In genomic region chr6:122374307-122374706, GRCh38 we compare ENCODE assay signal across 19 cellular contexts.
"Had no signal": no experiment of that assay in that cellular context is flagged by ENCODE, and none has a peak within 500 bp of the region (broad histone marks: within the 10 kb centered on the region; RNA-seq: fewer than 3 reads in every experiment).

No MANE protein-coding gene starts in this region.

- ATAC-seq: foreskin keratinocyte, left cardiac atrium, lower lobe of right lung, natural killer cell had no signal

- H3K4me1 Mint-ChIP-seq: mesothelial cell of epicardium, natural killer cell, neural crest cell had no signal

- H3K4me3 ChIP-seq: left ventricle myocardium inferior, lower lobe of right lung, right atrium auricular region, sigmoid colon, skin epidermis had no signal

- H3K27me3 ChIP-seq: foreskin keratinocyte, right atrium auricular region, sigmoid colon had no signal

- H3K4me1 ChIP-seq: foreskin keratinocyte, left ventricle myocardium inferior, lower lobe of right lung, right atrium auricular region, sigmoid colon had no signal

- H3K9me3 Mint-ChIP-seq: memory B cell, mesothelial cell of epicardium, natural killer cell, neural crest cell, type B pancreatic cell had no signal

- H3K27ac Mint-ChIP-seq: memory B cell, mesothelial cell of epicardium, natural killer cell, type B pancreatic cell had no signal

- H3K36me3 Mint-ChIP-seq: memory B cell, mesothelial cell of epicardium, natural killer cell, type B pancreatic cell had no signal

- H3K4me3 Mint-ChIP-seq: memory B cell, mesothelial cell of epicardium, natural killer cell, neural crest cell, type B pancreatic cell had no signal

- DNase-seq: dermis blood vessel endothelial cell; erythroblast; foreskin keratinocyte; kidney; left cardiac atrium; left ventricle myocardium inferior; lower lobe of right lung; natural killer cell; posterior cingulate gyrus; sigmoid colon; stimulated activated CD4-positive, alpha-beta T cell treated with anti-CD3 and anti-CD28 coated beads, Interleukin-2, amount 100 ng/mL, for 24 hours; stimulated activated CD4-positive, alpha-beta T cell treated with anti-CD3 and anti-CD28 coated beads, Interleukin-4, amount 100 ng/mL, for 4 hours; stimulated activated naive CD4-positive, alpha-beta T cell treated with Interleukin-2 at 50 U/mL for 16 hours had no signal

- H3K9me3 ChIP-seq: left ventricle myocardium inferior, lower lobe of right lung, right atrium auricular region, sigmoid colon had no signal

- H3K27ac ChIP-seq: foreskin keratinocyte, left ventricle myocardium inferior, lower lobe of right lung, right atrium auricular region, sigmoid colon, skin epidermis had no signal

- H3K36me3 ChIP-seq: left ventricle myocardium inferior, lower lobe of right lung, right atrium auricular region, sigmoid colon had no signal
